In the genomic region with DNA sequence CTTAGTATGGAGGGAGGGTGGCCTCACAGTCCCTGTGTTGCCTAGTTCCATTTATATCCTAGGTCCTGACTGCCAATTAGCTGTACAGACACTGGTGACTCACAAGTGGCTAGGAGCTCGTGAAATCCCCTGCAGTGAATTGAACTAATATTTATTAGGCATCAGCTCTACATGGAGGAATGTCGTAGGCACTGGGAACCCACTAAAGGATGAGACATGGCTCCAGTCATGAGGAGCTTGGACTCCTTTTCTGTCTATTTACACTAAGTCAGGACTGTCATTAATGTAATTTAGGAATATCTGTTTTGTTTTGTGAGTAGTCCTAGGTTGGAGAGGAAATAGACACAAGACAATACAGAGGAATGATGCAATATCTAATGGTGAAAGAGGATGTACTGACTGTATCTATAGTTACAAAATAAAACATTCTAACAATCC, we compare ENCODE assay signal across 2 cellular contexts.
TF ChIP-seq lines count a peak whose summit lies in the region.

No MANE protein-coding gene starts in this region.

TF ChIP-seq in SK-N-SH, 30 proteins besides CTCF, POLR2A, EP300 and RAD21 (continued from another document):
- TF ChIP-seq, protein P1, sequence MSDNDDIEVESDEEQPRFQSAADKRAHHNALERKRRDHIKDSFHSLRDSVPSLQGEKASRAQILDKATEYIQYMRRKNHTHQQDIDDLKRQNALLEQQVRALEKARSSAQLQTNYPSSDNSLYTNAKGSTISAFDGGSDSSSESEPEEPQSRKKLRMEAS (IDR thresholded peaks at IDR 0.05; ENCODE audit: low read depth): no peak
- no peak for TF ChIP-seq MEF2A (IDR thresholded peaks at IDR 0.05; ENCODE audit: borderline replicate concordance, low read depth)
- no peak for TF ChIP-seq TCF12 (IDR thresholded peaks at IDR 0.05)
- no peak for TF ChIP-seq FOSL2 (IDR thresholded peaks at IDR 0.05; ENCODE audit: borderline replicate concordance, low read depth)
- no peak for TF ChIP-seq POLR2AphosphoS5 (IDR thresholded peaks at IDR 0.05; ENCODE audit: low read depth, low read length)
- no peak for TF ChIP-seq YY1 (IDR thresholded peaks at IDR 0.05; ENCODE audit: low read depth)
- TF ChIP-seq SMC3 (IDR thresholded peaks at IDR 0.05; ENCODE audit: low read depth, low read length): no peak
- TF ChIP-seq USF2 (IDR thresholded peaks at IDR 0.05; ENCODE audit: borderline replicate concordance, low read depth, low read length): no peak
- TF ChIP-seq, protein P2, sequence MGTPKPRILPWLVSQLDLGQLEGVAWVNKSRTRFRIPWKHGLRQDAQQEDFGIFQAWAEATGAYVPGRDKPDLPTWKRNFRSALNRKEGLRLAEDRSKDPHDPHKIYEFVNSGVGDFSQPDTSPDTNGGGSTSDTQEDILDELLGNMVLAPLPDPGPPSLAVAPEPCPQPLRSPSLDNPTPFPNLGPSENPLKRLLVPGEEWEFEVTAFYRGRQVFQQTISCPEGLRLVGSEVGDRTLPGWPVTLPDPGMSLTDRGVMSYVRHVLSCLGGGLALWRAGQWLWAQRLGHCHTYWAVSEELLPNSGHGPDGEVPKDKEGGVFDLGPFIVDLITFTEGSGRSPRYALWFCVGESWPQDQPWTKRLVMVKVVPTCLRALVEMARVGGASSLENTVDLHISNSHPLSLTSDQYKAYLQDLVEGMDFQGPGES (IDR thresholded peaks at IDR 0.05; ENCODE audit: low read depth, low read length): no peak
- no peak for TF ChIP-seq TAF1 (IDR thresholded peaks at IDR 0.05; ENCODE audit: borderline replicate concordance, low read depth, low read length)
- TF ChIP-seq SIN3A (IDR thresholded peaks at IDR 0.05; ENCODE audit: borderline replicate concordance, low read depth, low read length): no peak
- TF ChIP-seq, protein P3, sequence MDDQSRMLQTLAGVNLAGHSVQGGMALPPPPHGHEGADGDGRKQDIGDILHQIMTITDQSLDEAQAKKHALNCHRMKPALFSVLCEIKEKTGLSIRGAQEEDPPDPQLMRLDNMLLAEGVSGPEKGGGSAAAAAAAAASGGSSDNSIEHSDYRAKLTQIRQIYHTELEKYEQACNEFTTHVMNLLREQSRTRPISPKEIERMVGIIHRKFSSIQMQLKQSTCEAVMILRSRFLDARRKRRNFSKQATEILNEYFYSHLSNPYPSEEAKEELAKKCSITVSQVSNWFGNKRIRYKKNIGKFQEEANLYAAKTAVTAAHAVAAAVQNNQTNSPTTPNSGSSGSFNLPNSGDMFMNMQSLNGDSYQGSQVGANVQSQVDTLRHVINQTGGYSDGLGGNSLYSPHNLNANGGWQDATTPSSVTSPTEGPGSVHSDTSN (IDR thresholded peaks at IDR 0.05): no peak
- no peak for TF ChIP-seq REST (IDR thresholded peaks at IDR 0.05; ENCODE audit: low read depth, low read length)

TF ChIP-seq in SK-N-SH treated with all-trans-retinoic acid at 6 μM for 48 hours, 23 proteins besides CTCF, POLR2A, EP300 and RAD21:
- TF ChIP-seq, protein P4, sequence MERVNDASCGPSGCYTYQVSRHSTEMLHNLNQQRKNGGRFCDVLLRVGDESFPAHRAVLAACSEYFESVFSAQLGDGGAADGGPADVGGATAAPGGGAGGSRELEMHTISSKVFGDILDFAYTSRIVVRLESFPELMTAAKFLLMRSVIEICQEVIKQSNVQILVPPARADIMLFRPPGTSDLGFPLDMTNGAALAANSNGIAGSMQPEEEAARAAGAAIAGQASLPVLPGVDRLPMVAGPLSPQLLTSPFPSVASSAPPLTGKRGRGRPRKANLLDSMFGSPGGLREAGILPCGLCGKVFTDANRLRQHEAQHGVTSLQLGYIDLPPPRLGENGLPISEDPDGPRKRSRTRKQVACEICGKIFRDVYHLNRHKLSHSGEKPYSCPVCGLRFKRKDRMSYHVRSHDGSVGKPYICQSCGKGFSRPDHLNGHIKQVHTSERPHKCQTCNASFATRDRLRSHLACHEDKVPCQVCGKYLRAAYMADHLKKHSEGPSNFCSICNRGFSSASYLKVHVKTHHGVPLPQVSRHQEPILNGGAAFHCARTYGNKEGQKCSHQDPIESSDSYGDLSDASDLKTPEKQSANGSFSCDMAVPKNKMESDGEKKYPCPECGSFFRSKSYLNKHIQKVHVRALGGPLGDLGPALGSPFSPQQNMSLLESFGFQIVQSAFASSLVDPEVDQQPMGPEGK (CRISPR knock-in tag; IDR thresholded peaks at IDR 0.05; ENCODE audit: borderline replicate concordance): no peak
- TF ChIP-seq OSR1 (CRISPR knock-in tag; IDR thresholded peaks at IDR 0.05) (no peak), ZC3H10 (CRISPR knock-in tag; IDR thresholded peaks at IDR 0.05) (no peak), SNAI2 (CRISPR knock-in tag; IDR thresholded peaks at IDR 0.05) (no peak), PPARA (CRISPR knock-in tag; IDR thresholded peaks at IDR 0.05; ENCODE audit: borderline replicate concordance) (no peak), ZNF70 (CRISPR knock-in tag; IDR thresholded peaks at IDR 0.05) (no peak), CSDC2 (CRISPR knock-in tag; IDR thresholded peaks at IDR 0.05) (no peak), TCF4 (CRISPR knock-in tag; IDR thresholded peaks at IDR 0.05; ENCODE audit: borderline replicate concordance) (no peak), ISL1 (CRISPR knock-in tag; IDR thresholded peaks at IDR 0.05) (no peak), ZNF565 (CRISPR knock-in tag; conservative IDR thresholded peaks at IDR 0.05; ENCODE audit: low read depth) (no peak), ESRRG (CRISPR knock-in tag; IDR thresholded peaks at IDR 0.05) (no peak), ZFP30 (CRISPR knock-in tag; IDR thresholded peaks at IDR 0.05) (no peak)
- TF ChIP-seq, protein P5, sequence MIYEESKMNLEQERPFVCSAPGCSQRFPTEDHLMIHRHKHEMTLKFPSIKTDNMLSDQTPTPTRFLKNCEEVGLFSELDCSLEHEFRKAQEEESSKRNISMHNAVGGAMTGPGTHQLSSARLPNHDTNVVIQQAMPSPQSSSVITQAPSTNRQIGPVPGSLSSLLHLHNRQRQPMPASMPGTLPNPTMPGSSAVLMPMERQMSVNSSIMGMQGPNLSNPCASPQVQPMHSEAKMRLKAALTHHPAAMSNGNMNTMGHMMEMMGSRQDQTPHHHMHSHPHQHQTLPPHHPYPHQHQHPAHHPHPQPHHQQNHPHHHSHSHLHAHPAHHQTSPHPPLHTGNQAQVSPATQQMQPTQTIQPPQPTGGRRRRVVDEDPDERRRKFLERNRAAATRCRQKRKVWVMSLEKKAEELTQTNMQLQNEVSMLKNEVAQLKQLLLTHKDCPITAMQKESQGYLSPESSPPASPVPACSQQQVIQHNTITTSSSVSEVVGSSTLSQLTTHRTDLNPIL (CRISPR knock-in tag; IDR thresholded peaks at IDR 0.05; ENCODE audit: low read depth): no peak
- TF ChIP-seq, protein P6, sequence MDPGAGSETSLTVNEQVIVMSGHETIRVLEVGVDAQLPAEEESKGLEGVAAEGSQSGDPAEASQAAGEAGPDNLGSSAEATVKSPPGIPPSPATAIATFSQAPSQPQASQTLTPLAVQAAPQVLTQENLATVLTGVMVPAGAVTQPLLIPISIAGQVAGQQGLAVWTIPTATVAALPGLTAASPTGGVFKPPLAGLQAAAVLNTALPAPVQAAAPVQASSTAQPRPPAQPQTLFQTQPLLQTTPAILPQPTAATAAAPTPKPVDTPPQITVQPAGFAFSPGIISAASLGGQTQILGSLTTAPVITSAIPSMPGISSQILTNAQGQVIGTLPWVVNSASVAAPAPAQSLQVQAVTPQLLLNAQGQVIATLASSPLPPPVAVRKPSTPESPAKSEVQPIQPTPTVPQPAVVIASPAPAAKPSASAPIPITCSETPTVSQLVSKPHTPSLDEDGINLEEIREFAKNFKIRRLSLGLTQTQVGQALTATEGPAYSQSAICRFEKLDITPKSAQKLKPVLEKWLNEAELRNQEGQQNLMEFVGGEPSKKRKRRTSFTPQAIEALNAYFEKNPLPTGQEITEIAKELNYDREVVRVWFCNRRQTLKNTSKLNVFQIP (CRISPR knock-in tag; IDR thresholded peaks at IDR 0.05; ENCODE audit: borderline replicate concordance, low read depth): no peak
- TF ChIP-seq, protein P7, sequence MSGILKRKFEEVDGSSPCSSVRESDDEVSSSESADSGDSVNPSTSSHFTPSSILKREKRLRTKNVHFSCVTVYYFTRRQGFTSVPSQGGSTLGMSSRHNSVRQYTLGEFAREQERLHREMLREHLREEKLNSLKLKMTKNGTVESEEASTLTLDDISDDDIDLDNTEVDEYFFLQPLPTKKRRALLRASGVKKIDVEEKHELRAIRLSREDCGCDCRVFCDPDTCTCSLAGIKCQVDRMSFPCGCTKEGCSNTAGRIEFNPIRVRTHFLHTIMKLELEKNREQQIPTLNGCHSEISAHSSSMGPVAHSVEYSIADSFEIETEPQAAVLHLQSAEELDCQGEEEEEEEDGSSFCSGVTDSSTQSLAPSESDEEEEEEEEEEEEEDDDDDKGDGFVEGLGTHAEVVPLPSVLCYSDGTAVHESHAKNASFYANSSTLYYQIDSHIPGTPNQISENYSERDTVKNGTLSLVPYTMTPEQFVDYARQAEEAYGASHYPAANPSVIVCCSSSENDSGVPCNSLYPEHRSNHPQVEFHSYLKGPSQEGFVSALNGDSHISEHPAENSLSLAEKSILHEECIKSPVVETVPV (CRISPR knock-in tag; IDR thresholded peaks at IDR 0.05): no peak
TF ChIP-seq in SK-N-SH treated with all-trans-retinoic acid at 6 μM for 48 hours: peak in this region for 0.
